Comparison of ENCODE assay signal across 8 cellular contexts in the genomic region with DNA sequence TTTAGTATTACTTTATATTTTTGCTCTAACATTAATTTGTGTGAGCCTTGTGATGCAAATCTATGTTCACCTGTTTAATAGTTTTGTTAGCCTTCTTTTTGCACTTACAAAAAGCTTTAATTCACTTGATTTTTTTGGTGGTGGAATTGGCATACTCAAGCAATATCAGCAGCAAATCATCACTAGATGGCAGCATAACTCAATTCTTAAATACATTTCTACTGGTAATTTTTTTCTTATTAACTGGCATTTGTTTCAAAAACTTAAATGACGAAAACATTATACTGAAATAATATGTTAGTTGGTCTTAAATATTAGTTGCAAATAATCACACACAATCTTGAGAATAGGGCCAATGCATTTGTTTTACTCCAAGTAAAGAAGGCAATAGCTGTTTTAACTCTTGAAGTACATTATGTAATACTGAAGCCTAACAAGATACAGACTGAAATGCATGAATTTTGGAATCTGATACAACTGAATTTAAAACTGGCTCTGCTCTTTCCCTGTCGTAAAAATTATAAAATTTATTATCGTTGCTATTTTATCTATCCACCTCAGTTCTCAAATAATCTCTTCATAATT.
A peak's percentile ranks its signal among the peaks of the same experiment; 100 is the strongest.
DNase-seq lines count a peak whose midpoint lies in the region; ATAC-seq, FAIRE-seq and TF ChIP-seq lines count a peak whose summit lies in the region.

No MANE protein-coding gene starts in this region.

- no peaks in the 10 kb centered on the region for H3K27me3 ChIP-seq in vagina

- peak in 1 of 3 experiments; percentile 5 for TF ChIP-seq CTCF in vagina (IDR thresholded peaks at IDR 0.05)

- no peaks in the 10 kb centered on the region for H3K4me1 ChIP-seq in vagina

- intact Hi-C loops in vagina (cut with DNase I) = no loop called here

- in situ Hi-C loops in SK-MEL-5 (cut with HindIII; ENCODE audit: low pct_unique_long_range_greater_than_20kb, low sequenced_read_pairs) = no loop called here

- no peak overlapping the region for H3K4me3 ChIP-seq in vagina

- no peak overlapping the region for H3K27ac ChIP-seq in vagina

- DNase-seq in NCI-H510A treated with DMSO at 0.1 percent for 48 hours (lab: John Stamatoyannopoulos, UW) = peak; percentile 85
- DNase-seq in NCI-H510A (lab: John Stamatoyannopoulos, UW) = no peak
- peak; percentile 52 for DNase-seq in LHCN-M2 (ENCODE audit: low read depth)
- peak; percentile 67 for DNase-seq in SK-MEL-5 (ENCODE audit: low read depth, low spot score)
- DNase-seq in frontal cortex (ENCODE audit: low spot score in 2 of 2) = peak in 1 of 2 donors; percentile 7
- peak; percentile 39 for DNase-seq in stromal cell of bone marrow (ENCODE audit: low read depth)
- DNase-seq in vagina (ENCODE audit: extremely low spot score in 2 of 2) = no peak

- peak; percentile 92 for FAIRE-seq in frontal cortex (lab: Jason Lieb, UNC)

- no peaks in the 10 kb centered on the region for H3K36me3 ChIP-seq in vagina

- H3K9me3 ChIP-seq in vagina = no peaks in the 10 kb centered on the region

- TF ChIP-seq POLR2A in vagina (IDR thresholded peaks at IDR 0.05) = no peak

- no peak for ATAC-seq in GM19452 (IDR thresholded peaks at IDR 0.05; ENCODE audit: unreplicated experiment)

Comparison
In these comparisons a context has a peak if more than half of its experiments do, and no peak if none do; other contexts are left out.
1. DNase-seq: peak in NCI-H510A treated with DMSO at 0.1 percent for 48 hours (single experiment), LHCN-M2 (single experiment), SK-MEL-5 (single experiment) and stromal cell of bone marrow (single experiment); none in NCI-H510A (single experiment) and vagina (0 of 2).